ENCODE assay signal across 1 cellular context in the genomic region with DNA sequence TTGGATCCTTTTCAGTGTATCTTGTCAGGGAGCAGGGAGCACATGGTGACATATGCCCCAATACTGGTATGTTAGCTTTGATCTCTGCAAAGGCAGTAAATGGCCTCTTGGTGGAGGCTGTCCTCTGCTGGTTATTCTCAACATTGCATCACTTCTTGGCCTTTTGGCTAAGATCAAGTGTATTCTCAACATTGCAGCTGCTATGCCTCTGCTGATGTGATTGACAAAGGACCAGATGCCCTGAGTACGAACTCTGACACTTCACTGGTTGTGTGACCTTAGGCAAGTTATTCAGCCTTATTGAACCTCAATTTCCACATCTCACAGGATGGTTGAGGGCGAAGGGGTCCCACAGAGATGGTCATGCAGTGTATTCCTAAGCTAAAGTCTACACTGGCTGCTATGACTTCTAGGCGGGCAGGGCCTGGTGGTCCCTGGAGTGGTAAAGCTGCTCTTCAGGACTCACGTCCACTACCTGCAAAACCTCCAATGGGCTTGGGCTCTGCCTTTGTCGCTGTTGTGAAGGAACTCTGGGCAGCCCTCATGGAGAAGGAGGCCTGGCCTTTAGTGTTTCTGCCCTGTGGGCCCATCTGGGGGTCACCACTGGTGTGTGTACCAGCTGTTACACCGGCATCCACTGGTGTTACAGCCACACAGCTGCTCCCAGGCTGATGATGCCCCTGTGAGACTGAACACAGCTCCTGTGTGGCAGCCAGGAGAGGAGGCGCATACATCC.
A peak's percentile ranks its signal among the peaks of the same experiment; 100 is the strongest.
TF ChIP-seq lines count a peak whose summit lies in the region.

No MANE protein-coding gene starts in this region.

TF ChIP-seq in HepG2, 621 proteins besides CTCF, POLR2A, EP300 and RAD21 (continued from another document):
- TF ChIP-seq, protein P1, sequence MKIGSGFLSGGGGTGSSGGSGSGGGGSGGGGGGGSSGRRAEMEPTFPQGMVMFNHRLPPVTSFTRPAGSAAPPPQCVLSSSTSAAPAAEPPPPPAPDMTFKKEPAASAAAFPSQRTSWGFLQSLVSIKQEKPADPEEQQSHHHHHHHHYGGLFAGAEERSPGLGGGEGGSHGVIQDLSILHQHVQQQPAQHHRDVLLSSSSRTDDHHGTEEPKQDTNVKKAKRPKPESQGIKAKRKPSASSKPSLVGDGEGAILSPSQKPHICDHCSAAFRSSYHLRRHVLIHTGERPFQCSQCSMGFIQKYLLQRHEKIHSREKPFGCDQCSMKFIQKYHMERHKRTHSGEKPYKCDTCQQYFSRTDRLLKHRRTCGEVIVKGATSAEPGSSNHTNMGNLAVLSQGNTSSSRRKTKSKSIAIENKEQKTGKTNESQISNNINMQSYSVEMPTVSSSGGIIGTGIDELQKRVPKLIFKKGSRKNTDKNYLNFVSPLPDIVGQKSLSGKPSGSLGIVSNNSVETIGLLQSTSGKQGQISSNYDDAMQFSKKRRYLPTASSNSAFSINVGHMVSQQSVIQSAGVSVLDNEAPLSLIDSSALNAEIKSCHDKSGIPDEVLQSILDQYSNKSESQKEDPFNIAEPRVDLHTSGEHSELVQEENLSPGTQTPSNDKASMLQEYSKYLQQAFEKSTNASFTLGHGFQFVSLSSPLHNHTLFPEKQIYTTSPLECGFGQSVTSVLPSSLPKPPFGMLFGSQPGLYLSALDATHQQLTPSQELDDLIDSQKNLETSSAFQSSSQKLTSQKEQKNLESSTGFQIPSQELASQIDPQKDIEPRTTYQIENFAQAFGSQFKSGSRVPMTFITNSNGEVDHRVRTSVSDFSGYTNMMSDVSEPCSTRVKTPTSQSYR (CRISPR knock-in tag; IDR thresholded peaks at IDR 0.05; ENCODE audit: borderline replicate concordance), result no peak; the same call in 1 of the 2 replicates
- TF ChIP-seq ZNF3 (CRISPR knock-in tag; IDR thresholded peaks at IDR 0.05) (no peak), CAMTA2 (CRISPR knock-in tag; IDR thresholded peaks at IDR 0.05; ENCODE audit: borderline replicate concordance) (no peak), TCF12 (IDR thresholded peaks at IDR 0.05) (no peak), TCF12 (CRISPR knock-in tag; IDR thresholded peaks at IDR 0.05) (no peak), ZNF605 (CRISPR knock-in tag; IDR thresholded peaks at IDR 0.05) (no peak), CBFB (CRISPR knock-in tag; IDR thresholded peaks at IDR 0.05) (no peak), ZNF205 (CRISPR knock-in tag; IDR thresholded peaks at IDR 0.05) (peak; percentile 82; the same call in 1 of the 2 replicates)
